In genomic region chr17:46764709-46765401, GRCh38 we compare ENCODE assay signal across 10 cellular contexts.
DNase-seq lines count a peak whose midpoint lies in the region; FAIRE-seq and TF ChIP-seq lines count a peak whose summit lies in the region.
"Had no signal": no experiment of that assay in that cellular context is flagged by ENCODE, and none has a peak within 500 bp of the region (broad histone marks: within the 10 kb centered on the region; RNA-seq: fewer than 3 reads in every experiment).

No MANE protein-coding gene starts in this region.

- CTCF ChIA-PET in HEK293T (lab: Yijun Ruan, JAX): no interaction called here

- FAIRE-seq in urothelium cell line (lab: Jason Lieb, UNC): peak; percentile 20

- DNase-seq in DMS 273 (lab: John Stamatoyannopoulos, UW; ENCODE audit: unreplicated experiment) (peak; percentile 34), DMS 273 treated with DMSO at 0.1 percent for 48 hours (lab: John Stamatoyannopoulos, UW) (no peak), astrocyte of the hippocampus (ENCODE audit: low read depth, low spot score) (peak; percentile 91), inferior parietal cortex (ENCODE audit: extremely low spot score) (peak; percentile 22), urothelium cell line (ENCODE audit: low spot score) (peak; percentile 72), HEK293T (ENCODE audit: extremely low spot score) (no peak), KG1 (lab: John Stamatoyannopoulos, UW) (no peak), COLO668 (lab: John Stamatoyannopoulos, UW; ENCODE audit: unreplicated experiment) (no peak)
- DNase-seq: activated CD8-positive, alpha-beta memory T cell treated with anti-CD3 and anti-CD28 coated beads, Interleukin-2, amount 50 U/mL, for 4 hours; effector memory CD4-positive, alpha-beta T cell had no signal

- POLR2A ChIA-PET in HEK293T (lab: Yijun Ruan, JAX): no interaction called here

TF ChIP-seq in HEK293T, 16 proteins besides CTCF, POLR2A, EP300 and RAD21:
- TF ChIP-seq SP1 (IDR thresholded peaks at IDR 0.05) (no peak), TARDBP (IDR thresholded peaks at IDR 0.05) (no peak), FOXK2 (IDR thresholded peaks at IDR 0.05) (no peak)
TF ChIP-seq in HEK293T: peak in this region for 0.

Comparison
In these comparisons a context has a peak if more than half of its experiments do, and no peak if none do; other contexts are left out.
1. DNase-seq: peak in DMS 273 (single experiment), astrocyte of the hippocampus (single experiment), inferior parietal cortex (single experiment) and urothelium cell line (single experiment); none in DMS 273 treated with DMSO at 0.1 percent for 48 hours (single experiment), HEK293T (single experiment), KG1 (single experiment) and COLO668 (single experiment).